In genomic region chr7:103240806-103241205, GRCh38 we compare ENCODE assay signal across 1 cellular context.
TF ChIP-seq lines count a peak whose summit lies in the region.

No MANE protein-coding gene starts in this region.

TF ChIP-seq in K562, 482 proteins besides CTCF, POLR2A, EP300 and RAD21 (continued from another document):
- TF ChIP-seq ID3 (CRISPR knock-in tag; IDR thresholded peaks at IDR 0.05) (no peak), ID3 (tag; IDR thresholded peaks at IDR 0.05) (no peak), THAP7 (CRISPR knock-in tag; IDR thresholded peaks at IDR 0.05) (no peak), TAF15 (IDR thresholded peaks at IDR 0.05; ENCODE audit: low read depth, low read length) (no peak), FOXA3 (CRISPR knock-in tag; conservative IDR thresholded peaks at IDR 0.05 in 1 of 2, IDR thresholded peaks at IDR 0.05 in 1 of 2) (no peak), ZNF740 (CRISPR knock-in tag; IDR thresholded peaks at IDR 0.05) (no peak), ZNF740 (tag; IDR thresholded peaks at IDR 0.05) (no peak), TSHZ1 (CRISPR knock-in tag; IDR thresholded peaks at IDR 0.05) (no peak), ZHX1 (conservative IDR thresholded peaks at IDR 0.05; ENCODE audit: low read length) (no peak)
